In genomic region chr19:5805465-5806132, GRCh38 we compare ENCODE assay signal across 9 cellular contexts. TPM values are rescaled to one million over a fixed set of nuclear protein-coding genes. Genes with fewer than 3 reads are reported as not detected.
A peak's percentile ranks its signal among the peaks of the same experiment; 100 is the strongest.
DNase-seq lines count a peak whose midpoint lies in the region; ATAC-seq, FAIRE-seq and TF ChIP-seq lines count a peak whose summit lies in the region.
"Had no signal": no experiment of that assay in that cellular context is flagged by ENCODE, and none has a peak within 500 bp of the region (broad histone marks: within the 10 kb centered on the region; RNA-seq: fewer than 3 reads in every experiment).

No MANE protein-coding gene starts in this region.

- H3K36me3 ChIP-seq in SU-DHL-6 (ENCODE audit: low read length) (no peaks in the 10 kb centered on the region), GM12878 (ENCODE audit: control insufficient read depth in 2 of 2, insufficient read depth in 2 of 2, low read length in 1 of 2) (no peaks in the 10 kb centered on the region)

- H3K27me3 ChIP-seq in SU-DHL-6 (ENCODE audit: low read length) = no peaks in the 10 kb centered on the region
- H3K27me3 ChIP-seq in GM12878 (replicated peaks in 1 of 2; ENCODE audit: control insufficient read depth in 2 of 2, insufficient read depth in 2 of 2, low read length in 1 of 2) = no peaks in the 10 kb centered on the region; a peak in 2 of 4 replicates

- H3K27ac ChIP-seq in SU-DHL-6 (ENCODE audit: low read depth, low read length) = no peak overlapping the region
- H3K27ac ChIP-seq in GM12878 (ENCODE audit: control insufficient read depth, insufficient read depth) = no peak overlapping the region

- in situ Hi-C loops in GM12878 (cut with MboI) = loop anchor here (5.0 kb wide), 1 partner anchor 217 kb away; no protein-coding TSS in a partner anchor

- H3K79me2 ChIP-seq in SU-DHL-6 (ENCODE audit: insufficient read depth, low read length) (no peaks in the 10 kb centered on the region), GM12878 (ENCODE audit: control insufficient read depth, insufficient read depth, low read length) (no peaks in the 10 kb centered on the region)

- no peak for TF ChIP-seq EP300 in GM12878 (IDR thresholded peaks at IDR 0.05; ENCODE audit: borderline replicate concordance in 1 of 2, control insufficient read depth in 1 of 2, low read depth in 2 of 2, low read length in 2 of 2)

- no peaks in the 10 kb centered on the region for H4K20me1 ChIP-seq in SU-DHL-6 (ENCODE audit: low read depth, low read length)
- no peaks in the 10 kb centered on the region for H4K20me1 ChIP-seq in GM12878 (ENCODE audit: control insufficient read depth, insufficient read depth)

- peak overlapping the region in 4 of 5 donors; percentile 33 to 49 (median 39) for H3K4me3 Mint-ChIP-seq in immature natural killer cell

- no TSS peak for BruUV-seq in GM12878 (replicated peaks; lab: Mats Ljungman, UMichigan)

- FAIRE-seq in GM12878 (lab: Jason Lieb, UNC) = no peak

- peaks cover 8 to 21% of the 10 kb centered on the region in 2 donors for H3K4me1 Mint-ChIP-seq in immature natural killer cell

- H3K4me3 ChIP-seq in NB4 (ENCODE audit: low read depth, low read length) (no peak overlapping the region), SU-DHL-6 (ENCODE audit: insufficient read depth, low read length, poor library complexity, severe bottlenecking) (no peak overlapping the region), GM12878 (no peak overlapping the region)

- CTCF ChIA-PET in GM12878 (lab: Yijun Ruan, JAX) = no interaction called here

- H3K9me3 ChIP-seq in SU-DHL-6 (ENCODE audit: insufficient read depth, low read length) (no peaks in the 10 kb centered on the region), GM12878 (replicated peaks; ENCODE audit: control insufficient read depth, insufficient read depth, low read length) (no peaks in the 10 kb centered on the region)

- SMC1A ChIA-PET in GM12878 (lab: Charles Lee; ENCODE audit: uncharacterized antibody, unreplicated experiment) = no interaction called here

- POLR2A ChIA-PET in GM12878 (lab: Charles Lee) = no interaction called here

- intact Hi-C loops in GM12878 (cut with micrococcal nuclease; ENCODE audit: unreplicated experiment) = loop anchor here (2.0 to 10.0 kb wide), 2 partner anchors 79 to 219 kb away; no protein-coding TSS in a partner anchor

- 5% methylated on average over 41 of the region's 46 CpGs for WGBS in GM12878 (ENCODE audit: insufficient coverage, insufficient replicate concordance, low lambda C conversion rate, missing lambda C conversion rate)

- peak; percentile 14; the same call in 1 of the 2 replicates for TF ChIP-seq RAD21 in GM12878 (IDR thresholded peaks at IDR 0.05; ENCODE audit: insufficient read depth, low read depth, low read length)

- no peak overlapping the region for H3K4me2 ChIP-seq in SU-DHL-6 (ENCODE audit: low read depth, low read length, poor library complexity, severe bottlenecking)
- H3K4me2 ChIP-seq in GM12878 (ENCODE audit: control insufficient read depth, insufficient read depth) = no peak overlapping the region

- H3K9ac ChIP-seq in SU-DHL-6 (ENCODE audit: low read length) (no peak overlapping the region), GM12878 (ENCODE audit: control insufficient read depth, insufficient read depth, low read length) (no peak overlapping the region)

- H3K9me2 ChIP-seq in SU-DHL-6 (replicated peaks; ENCODE audit: insufficient read depth, low read length) = no peaks in the 10 kb centered on the region

- H3F3A ChIP-seq in SU-DHL-6 (ENCODE audit: insufficient read depth) = no peaks in the 10 kb centered on the region

- H3K27me3 Mint-ChIP-seq in immature natural killer cell (ENCODE audit: low read depth in 3 of 3) = peaks cover 14 to 21% (median 19%) of the 10 kb centered on the region in 3 donors

- peak; percentile 30; the same call in 1 of the 3 replicates for ATAC-seq in GM12878
- ATAC-seq in GM21367 (IDR thresholded peaks at IDR 0.05; ENCODE audit: unreplicated experiment) = no peak

- peaks cover 7% of the 10 kb centered on the region for H3K4me1 ChIP-seq in GM12878 (ENCODE audit: control insufficient read depth, insufficient read depth, low read length)

- no peaks in the 10 kb centered on the region for H3K36me3 Mint-ChIP-seq in immature natural killer cell
- H3K36me3 Mint-ChIP-seq: activated naive CD4-positive, alpha-beta T cell treated with anti-CD3 and anti-CD28 coated beads, Interleukin-2, amount 50 U/mL, for 72 hours had no signal

- peak; percentile 89 for DNase-seq in ELF-1 (ENCODE audit: low read depth, low spot score)
- DNase-seq in NB4 (ENCODE audit: low read depth) = peak; percentile 71
- DNase-seq in GM12878 (ENCODE audit: low read depth, low spot score) = no peak
- DNase-seq in immature natural killer cell = peak in 2 of 3 donors; percentile 30 to 36
- peak in 2 of 3 experiments; percentile 36 to 48 for DNase-seq in stimulated activated CD4-positive, alpha-beta T cell treated with anti-CD3 and anti-CD28 coated beads, TNF-alpha, amount 100 ng/mL, for 4 hours (ENCODE audit: low read depth in 3 of 3)
- DNase-seq in GM19238 (ENCODE audit: insufficient read length, low spot score) = no peak

- H2AFZ ChIP-seq in SU-DHL-6 (ENCODE audit: low read depth, low read length, severe bottlenecking) (no peak overlapping the region), GM12878 (ENCODE audit: control insufficient read depth, low read depth, low read length) (no peak overlapping the region)

- RAD21 ChIA-PET in GM12878 (lab: Charles Lee; ENCODE audit: unreplicated experiment) = no interaction called here

- TF ChIP-seq CTCF in NB4 (IDR thresholded peaks at IDR 0.05; ENCODE audit: low read depth, low read length) (peak; percentile 55), SU-DHL-6 (IDR thresholded peaks at IDR 0.05; ENCODE audit: insufficient read depth, low read length, poor library complexity, severe bottlenecking) (peak; percentile 41), GM12878 (IDR thresholded peaks at IDR 0.05 in 2 of 3, conservative IDR thresholded peaks at IDR 0.05 in 1 of 3; ENCODE audit: control insufficient read depth in 2 of 3, extremely low read depth in 1 of 3, insufficient read depth in 1 of 3, low read depth in 3 of 3, low read length in 3 of 3) (peak; percentile 50 to 52 (median 52))

- no peak for TF ChIP-seq POLR2A in NB4 (IDR thresholded peaks at IDR 0.05; ENCODE audit: extremely low read depth, insufficient read length)
- TF ChIP-seq POLR2A in GM12878 (IDR thresholded peaks at IDR 0.05; ENCODE audit: low read depth, low read length) = no peak

- H3K27ac Mint-ChIP-seq in immature natural killer cell = no peak overlapping the region
- H3K27ac Mint-ChIP-seq: activated naive CD4-positive, alpha-beta T cell treated with anti-CD3 and anti-CD28 coated beads, Interleukin-2, amount 50 U/mL, for 72 hours had no signal

- H3K9me3 Mint-ChIP-seq in immature natural killer cell = peaks cover 0 to 2% (median 0%) of the 10 kb centered on the region in 6 donors
- H3K9me3 Mint-ChIP-seq: activated naive CD4-positive, alpha-beta T cell treated with anti-CD3 and anti-CD28 coated beads, Interleukin-2, amount 50 U/mL, for 72 hours had no signal

RNA-seq across cellular contexts. Expression of gene NRTN, which starts 0.7 kb away (rescaled TPM):
- not detected in 2 replicates for total RNA-seq in GM12878 (2013; cell fraction: nucleolus; rRNA removed)
- total RNA-seq in GM12878 (2014; rRNA removed) (not detected in 2 replicates), GM12878 (2014; rRNA removed; fragmentation: Illumina TruSeq; extraction: Trizol) (not detected in 2 replicates), GM12878 (2021) (not detected in 2 replicates)
- not detected for polyA plus RNA-seq in GM12878 (2011; ENCODE audit: low read depth)
- polyA plus RNA-seq in GM12878 (2011; rRNA removed) (not detected in 2 replicates), GM12878 (2014; fragmentation: Illumina TruSeq; extraction: Trizol) (not detected in 2 replicates), GM12878 (2014; fragmentation: Nextera tagmentation; extraction: Ambion mirVana) (not detected), GM12878 (2014; rRNA removed) (0.28 TPM in 1 of 2 replicates, not detected in the other), GM12878 (2016; fragmentation: Nextera tagmentation; extraction: Ambion mirVana) (not detected), immature natural killer cell (under 1 TPM in 1 of 3 donors, not detected in 2; 0.56 TPM)
- not detected in 2 replicates for polyA plus RNA-seq in GM12878 (2011; cell fraction: cytosol; rRNA removed)
- polyA plus RNA-seq in GM12878 (2011; cell fraction: nucleus; rRNA removed) = not detected in 2 replicates
- polyA plus RNA-seq in GM12878 (2012) = not detected in 2 replicates
- not detected in 2 replicates for polyA minus RNA-seq in GM12878 (2011; rRNA and poly(A)+ RNA removed)
- not detected in 2 replicates for polyA minus RNA-seq in GM12878 (2011; cell fraction: cytosol; rRNA and poly(A)+ RNA removed)
- polyA minus RNA-seq in GM12878 (2011; cell fraction: nucleus; rRNA and poly(A)+ RNA removed) = not detected in 2 replicates

RNA-seq across cellular contexts. Expression of gene DUS3L, which starts 14.6 kb away (rescaled TPM):
- 40.0 and 53.9 TPM in 2 replicates for total RNA-seq in GM12878 (2013; cell fraction: nucleolus; rRNA removed)
- total RNA-seq in GM12878 (2014; rRNA removed) (31.4 and 34.1 TPM in 2 replicates), GM12878 (2014; rRNA removed; fragmentation: Illumina TruSeq; extraction: Trizol) (23.7 and 24.2 TPM in 2 replicates), GM12878 (2021) (36.9 and 47.6 TPM in 2 replicates)
- polyA plus RNA-seq in GM12878 (2011; ENCODE audit: low read depth) = 68.1 TPM
- polyA plus RNA-seq in GM12878 (2011; rRNA removed) (14.2 and 22.4 TPM in 2 replicates), GM12878 (2014; fragmentation: Illumina TruSeq; extraction: Trizol) (9.8 and 28.0 TPM in 2 replicates), GM12878 (2014; fragmentation: Nextera tagmentation; extraction: Ambion mirVana) (1 to 10 TPM in 1 of 2 experiments, under 1 TPM in 1; 0.64 to 1.5 TPM), GM12878 (2014; rRNA removed) (43.8 and 53.2 TPM in 2 replicates), GM12878 (2016; fragmentation: Nextera tagmentation; extraction: Ambion mirVana) (10 to 100 TPM; 37.6 to 38.1 TPM), immature natural killer cell (10 to 100 TPM; 21.2 to 42.5 (median 33.4) TPM)
- polyA plus RNA-seq in GM12878 (2011; cell fraction: cytosol; rRNA removed) = 29.2 and 47.8 TPM in 2 replicates
- polyA plus RNA-seq in GM12878 (2011; cell fraction: nucleus; rRNA removed) = 122 and 160 TPM in 2 replicates
- 17.6 and 46.6 TPM in 2 replicates for polyA plus RNA-seq in GM12878 (2012)
- polyA minus RNA-seq in GM12878 (2011; rRNA and poly(A)+ RNA removed) = 20.3 and 29.6 TPM in 2 replicates
- polyA minus RNA-seq in GM12878 (2011; cell fraction: cytosol; rRNA and poly(A)+ RNA removed) = 22.1 and 36.8 TPM in 2 replicates
- 20.7 and 39.2 TPM in 2 replicates for polyA minus RNA-seq in GM12878 (2011; cell fraction: nucleus; rRNA and poly(A)+ RNA removed)

RNA-seq across cellular contexts. Expression of gene PRR22, which starts 21.1 kb away (rescaled TPM):
- total RNA-seq in GM12878 (2013; cell fraction: nucleolus; rRNA removed) = 2.6 and 3.5 TPM in 2 replicates
- total RNA-seq in GM12878 (2014; rRNA removed) = 2.2 and 2.8 TPM in 2 replicates
- total RNA-seq in GM12878 (2014; rRNA removed; fragmentation: Illumina TruSeq; extraction: Trizol) = 0.31 and 0.32 TPM in 2 replicates
- total RNA-seq in GM12878 (2021) = 2.5 and 3.1 TPM in 2 replicates
- polyA plus RNA-seq in GM12878 (2011; ENCODE audit: low read depth) = 0.22 TPM
- 0.37 and 0.81 TPM in 2 replicates for polyA plus RNA-seq in GM12878 (2011; rRNA removed)
- polyA plus RNA-seq in GM12878 (2011; cell fraction: cytosol; rRNA removed) = 1.2 and 2.7 TPM in 2 replicates
- polyA plus RNA-seq in GM12878 (2011; cell fraction: nucleus; rRNA removed) = 15.2 and 22.3 TPM in 2 replicates
- polyA plus RNA-seq in GM12878 (2012) = 1.1 and 1.9 TPM in 2 replicates
- 0.34 TPM in 1 of 2 replicates, not detected in the other for polyA plus RNA-seq in GM12878 (2014; fragmentation: Illumina TruSeq; extraction: Trizol)
- polyA plus RNA-seq in GM12878 (2014; fragmentation: Nextera tagmentation; extraction: Ambion mirVana) = not detected
- 4.4 and 5.4 TPM in 2 replicates for polyA plus RNA-seq in GM12878 (2014; rRNA removed)
- 1 to 10 TPM; 1.2 to 1.4 TPM for polyA plus RNA-seq in GM12878 (2016; fragmentation: Nextera tagmentation; extraction: Ambion mirVana)
- 0.31 TPM in 1 of 2 replicates, not detected in the other for polyA minus RNA-seq in GM12878 (2011; rRNA and poly(A)+ RNA removed)
- 1.1 TPM in 1 of 2 replicates, not detected in the other for polyA minus RNA-seq in GM12878 (2011; cell fraction: cytosol; rRNA and poly(A)+ RNA removed)
- polyA minus RNA-seq in GM12878 (2011; cell fraction: nucleus; rRNA and poly(A)+ RNA removed) = 1.2 and 1.8 TPM in 2 replicates
- not detected for polyA plus RNA-seq in immature natural killer cell

RNA-seq across cellular contexts. Expression of gene FUT6, which starts 33.9 kb away (rescaled TPM):
- total RNA-seq in GM12878 (2013; cell fraction: nucleolus; rRNA removed) = 0.39 and 0.42 TPM in 2 replicates
- total RNA-seq in GM12878 (2014; rRNA removed) = not detected in 2 replicates
- total RNA-seq in GM12878 (2014; rRNA removed; fragmentation: Illumina TruSeq; extraction: Trizol) = not detected in 2 replicates
- not detected in 2 replicates for total RNA-seq in GM12878 (2021)
- polyA plus RNA-seq in GM12878 (2011; ENCODE audit: low read depth) = not detected
- not detected in 2 replicates for polyA plus RNA-seq in GM12878 (2011; rRNA removed)
- not detected in 2 replicates for polyA plus RNA-seq in GM12878 (2011; cell fraction: cytosol; rRNA removed)
- polyA plus RNA-seq in GM12878 (2011; cell fraction: nucleus; rRNA removed) = not detected in 2 replicates
- polyA plus RNA-seq in GM12878 (2012) = not detected in 2 replicates
- polyA plus RNA-seq in GM12878 (2014; fragmentation: Illumina TruSeq; extraction: Trizol) = not detected in 2 replicates
- polyA plus RNA-seq in GM12878 (2014; fragmentation: Nextera tagmentation; extraction: Ambion mirVana) = not detected
- not detected in 2 replicates for polyA plus RNA-seq in GM12878 (2014; rRNA removed)
- not detected for polyA plus RNA-seq in GM12878 (2016; fragmentation: Nextera tagmentation; extraction: Ambion mirVana)
- not detected in 2 replicates for polyA minus RNA-seq in GM12878 (2011; rRNA and poly(A)+ RNA removed)
- not detected in 2 replicates for polyA minus RNA-seq in GM12878 (2011; cell fraction: cytosol; rRNA and poly(A)+ RNA removed)
- polyA minus RNA-seq in GM12878 (2011; cell fraction: nucleus; rRNA and poly(A)+ RNA removed) = not detected in 2 replicates
- not detected for polyA plus RNA-seq in immature natural killer cell

RNA-seq across cellular contexts. Expression of gene FUT3, which starts 45.6 kb away (rescaled TPM):
- total RNA-seq in GM12878 (2013; cell fraction: nucleolus; rRNA removed) = 0.33 TPM in 1 of 2 replicates, not detected in the other
- total RNA-seq in GM12878 (2014; rRNA removed) (not detected in 2 replicates), GM12878 (2014; rRNA removed; fragmentation: Illumina TruSeq; extraction: Trizol) (not detected in 2 replicates), GM12878 (2021) (0.31 TPM in 1 of 2 replicates, not detected in the other)
- polyA plus RNA-seq in GM12878 (2011; ENCODE audit: low read depth) = not detected
- polyA plus RNA-seq in GM12878 (2011; rRNA removed) (not detected in 2 replicates), GM12878 (2014; fragmentation: Illumina TruSeq; extraction: Trizol) (0.07 TPM in 1 of 2 replicates, not detected in the other), GM12878 (2014; fragmentation: Nextera tagmentation; extraction: Ambion mirVana) (not detected), GM12878 (2014; rRNA removed) (0.04 and 0.10 TPM in 2 replicates), GM12878 (2016; fragmentation: Nextera tagmentation; extraction: Ambion mirVana) (not detected), immature natural killer cell (not detected)
- polyA plus RNA-seq in GM12878 (2011; cell fraction: cytosol; rRNA removed) = 0.16 TPM in 1 of 2 replicates, not detected in the other
- polyA plus RNA-seq in GM12878 (2011; cell fraction: nucleus; rRNA removed) = 0.34 TPM in 1 of 2 replicates, not detected in the other
- 0.38 and 0.47 TPM in 2 replicates for polyA plus RNA-seq in GM12878 (2012)
- not detected in 2 replicates for polyA minus RNA-seq in GM12878 (2011; rRNA and poly(A)+ RNA removed)
- polyA minus RNA-seq in GM12878 (2011; cell fraction: cytosol; rRNA and poly(A)+ RNA removed) = not detected in 2 replicates
- polyA minus RNA-seq in GM12878 (2011; cell fraction: nucleus; rRNA and poly(A)+ RNA removed) = not detected in 2 replicates

Comparison
In these comparisons a context has a peak if more than half of its experiments do, and no peak if none do; other contexts are left out.
1. DNase-seq: peak in ELF-1 (single experiment), NB4 (single experiment), immature natural killer cell (2 of 3) and stimulated activated CD4-positive, alpha-beta T cell treated with anti-CD3 and anti-CD28 coated beads, TNF-alpha, amount 100 ng/mL, for 4 hours (2 of 3); none in GM12878 (single experiment) and GM19238 (single experiment).
2. Peak in every context shown above with its lines, with median percentiles within 50 percentile points of each other: CTCF ChIP-seq.